Comparison of ENCODE assay signal across 1 cellular context in genomic region chr4:173835863-173836262, GRCh38.
TF ChIP-seq lines count a peak whose summit lies in the region.

No MANE protein-coding gene starts in this region.

TF ChIP-seq in SK-N-SH, 30 proteins besides CTCF, POLR2A, EP300 and RAD21 (continued from another document):
- no peak for TF ChIP-seq SIN3A (IDR thresholded peaks at IDR 0.05; ENCODE audit: borderline replicate concordance, low read depth, low read length)
- TF ChIP-seq MXI1 (IDR thresholded peaks at IDR 0.05; ENCODE audit: low read depth, low read length): peak; percentile 62; the same call in 1 of the 2 replicates
- TF ChIP-seq TCF12 (IDR thresholded peaks at IDR 0.05): peak; percentile 27; the same call in 1 of the 2 replicates
- TF ChIP-seq FOXM1 (IDR thresholded peaks at IDR 0.05; ENCODE audit: low read depth): no peak
- TF ChIP-seq RFX5 (IDR thresholded peaks at IDR 0.05; ENCODE audit: low read length): no peak
- TF ChIP-seq MEF2A (IDR thresholded peaks at IDR 0.05; ENCODE audit: borderline replicate concordance, low read depth): no peak
- TF ChIP-seq FOXJ3 (CRISPR knock-in tag; IDR thresholded peaks at IDR 0.05): 0 out of 2 replicates have a peak, but pooled peaks have one; percentile 44
- TF ChIP-seq TEAD4 (IDR thresholded peaks at IDR 0.05; ENCODE audit: borderline replicate concordance, insufficient read depth): no peak
- 0 out of 2 replicates have a peak, but pooled peaks have one; percentile 11 for TF ChIP-seq SMC3 (IDR thresholded peaks at IDR 0.05; ENCODE audit: low read depth, low read length)
- no peak for TF ChIP-seq IRF3 (IDR thresholded peaks at IDR 0.05; ENCODE audit: low read depth, low read length)
- no peak; the same call in 1 of the 2 replicates for TF ChIP-seq PBX3 (IDR thresholded peaks at IDR 0.05)
- no peak for TF ChIP-seq ZBTB33 (IDR thresholded peaks at IDR 0.05; ENCODE audit: borderline replicate concordance, low read depth)
- TF ChIP-seq POLR2AphosphoS5 (IDR thresholded peaks at IDR 0.05; ENCODE audit: low read depth, low read length): no peak
- peak; percentile 23; the same call in 1 of the 2 replicates for TF ChIP-seq JUND (IDR thresholded peaks at IDR 0.05)
